In the genomic region with DNA sequence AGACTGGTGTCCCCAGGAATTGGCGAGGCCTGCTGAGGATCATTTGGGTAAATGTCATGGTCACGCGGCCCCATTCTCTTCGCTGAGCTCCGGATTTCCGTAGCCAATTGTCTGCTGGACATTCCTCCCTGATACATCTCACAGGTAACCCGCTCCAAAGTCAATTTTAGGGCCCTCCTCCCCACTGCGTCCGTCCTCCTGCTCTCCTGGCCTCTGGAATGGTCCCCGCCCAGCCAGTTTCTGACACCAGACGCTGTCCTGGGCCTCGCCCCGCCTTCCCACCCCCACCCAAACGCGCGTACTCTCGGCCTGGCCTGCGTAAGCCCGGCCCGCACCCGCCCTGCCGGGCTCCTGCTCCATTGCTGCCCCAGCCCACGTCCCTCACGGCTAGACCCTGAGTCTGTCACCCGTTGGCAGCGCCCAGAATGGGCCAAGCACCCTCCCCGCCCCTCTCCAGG, we compare ENCODE assay signal across 13 cellular contexts.
DNase-seq lines count a peak whose midpoint lies in the region; TF ChIP-seq lines count a peak whose summit lies in the region.
"Had no signal": no experiment of that assay in that cellular context is flagged by ENCODE, and none has a peak within 500 bp of the region (broad histone marks: within the 10 kb centered on the region; RNA-seq: fewer than 3 reads in every experiment).

No MANE protein-coding gene starts in this region.

- DNase-seq in activated CD4-positive, alpha-beta T cell treated with anti-CD3 and anti-CD28 coated beads, Interleukin-2, amount 10 ng/mL, durations not matched to agents 24 days and 14 days, result no peak
- no peak for DNase-seq in activated CD4-positive, alpha-beta T cell treated with anti-CD3 and anti-CD28 coated beads for 1 hour
- DNase-seq in mesendoderm (peak; percentile 75), testis (no peak), type B pancreatic cell (ENCODE audit: extremely low spot score, unreplicated experiment) (no peak), D341Med (ENCODE audit: low spot score) (no peak), brain microvascular endothelial cell (no peak)
- DNase-seq: activated effector memory CD4-positive, alpha-beta T cell treated with anti-CD3 and anti-CD28 coated beads, Interleukin-2, amount 50 U/mL, for 16 hours; DMS 273 treated with DMSO at 0.1 percent for 48 hours; NK-92 treated with Interleukin-12 subunit alpha and Interleukin-12 subunit beta, amount 100 ng/mL, for 24 hours had no signal

- H3K36me3 ChIP-seq in mesendoderm (ENCODE audit: control insufficient read depth, insufficient read depth, low read length) (no peaks in the 10 kb centered on the region), testis (ENCODE audit: low read depth, missing control alignments) (no peaks in the 10 kb centered on the region), brain microvascular endothelial cell (replicated peaks) (no peaks in the 10 kb centered on the region)

- peaks cover 40% of the 10 kb centered on the region for H3K36me3 Mint-ChIP-seq in activated CD4-positive, alpha-beta T cell treated with anti-CD3 and anti-CD28 coated beads, Interleukin-2, amount 10 ng/mL, durations not matched to agents 24 days and 14 days (ENCODE audit: low read depth)
- H3K36me3 Mint-ChIP-seq in dendritic cell treated with granulocyte-macrophage colony-stimulating factor and Interleukin-4, amounts not matched to agents 40 ng/mL and 50 ng/mL, for 4 days (ENCODE audit: low read depth), result peaks cover 9% of the 10 kb centered on the region
- no peaks in the 10 kb centered on the region for H3K36me3 Mint-ChIP-seq in type B pancreatic cell

- no peak overlapping the region for H2BK15ac ChIP-seq in mesendoderm (replicated peaks; ENCODE audit: low read depth)

- no peak overlapping the region for H3K23ac ChIP-seq in mesendoderm (ENCODE audit: low read length)

- H3K4ac ChIP-seq in mesendoderm (ENCODE audit: low read depth, low read length), result no peak overlapping the region

- no peak overlapping the region for H2BK120ac ChIP-seq in mesendoderm (ENCODE audit: low read depth, low read length)

- H4K5ac ChIP-seq in mesendoderm (ENCODE audit: low read length), result no peak overlapping the region

- no peak overlapping the region for H4K8ac ChIP-seq in mesendoderm (ENCODE audit: low read depth, low read length)

- H3K27ac ChIP-seq in mesendoderm (ENCODE audit: low read depth, low read length) (no peak overlapping the region), testis (peak overlapping the region in 1 of 2 donors; percentile 50), brain microvascular endothelial cell (no peak overlapping the region)
- H3K27ac ChIP-seq: HL-60 had no signal

- no peaks in the 10 kb centered on the region for H3K27me3 Mint-ChIP-seq in activated CD4-positive, alpha-beta T cell treated with anti-CD3 and anti-CD28 coated beads, Interleukin-2, amount 10 ng/mL, durations not matched to agents 24 days and 14 days
- no peaks in the 10 kb centered on the region for H3K27me3 Mint-ChIP-seq in dendritic cell treated with granulocyte-macrophage colony-stimulating factor and Interleukin-4, amounts not matched to agents 40 ng/mL and 50 ng/mL, for 4 days
- H3K27me3 Mint-ChIP-seq in type B pancreatic cell, result no peaks in the 10 kb centered on the region
- H3K27me3 Mint-ChIP-seq: naive thymus-derived CD4-positive, alpha-beta T cell had no signal

- peaks cover 72% of the 10 kb centered on the region for H3K4me1 Mint-ChIP-seq in activated CD4-positive, alpha-beta T cell treated with anti-CD3 and anti-CD28 coated beads, Interleukin-2, amount 10 ng/mL, durations not matched to agents 24 days and 14 days
- peaks cover 66% of the 10 kb centered on the region for H3K4me1 Mint-ChIP-seq in dendritic cell treated with granulocyte-macrophage colony-stimulating factor and Interleukin-4, amounts not matched to agents 40 ng/mL and 50 ng/mL, for 4 days (ENCODE audit: low read depth)
- H3K4me1 Mint-ChIP-seq in type B pancreatic cell (ENCODE audit: unreplicated experiment), result peaks cover 18% of the 10 kb centered on the region

- no peak overlapping the region for H3K4me2 ChIP-seq in mesendoderm (ENCODE audit: low read length)

- H3K4me1 ChIP-seq in mesendoderm (ENCODE audit: control insufficient read depth, low read depth, low read length) (peaks cover 2% of the 10 kb centered on the region), testis (no peaks in the 10 kb centered on the region)

- H3K56ac ChIP-seq in mesendoderm (ENCODE audit: low read length), result peak overlapping the region; percentile 86

- intact Hi-C loops in activated CD4-positive, alpha-beta T cell treated with anti-CD3 and anti-CD28 coated beads, Interleukin-2, amount 10 ng/mL, durations not matched to agents 24 days and 14 days (cut with micrococcal nuclease), result loop anchor here (5.0 kb wide), 1 partner anchor 93 kb away; no protein-coding TSS in a partner anchor
- intact Hi-C loops in dendritic cell treated with granulocyte-macrophage colony-stimulating factor and Interleukin-4, amounts not matched to agents 40 ng/mL and 50 ng/mL, for 4 days (cut with micrococcal nuclease), result loop anchor here (5.0 kb wide), 1 partner anchor 188 kb away; no protein-coding TSS in a partner anchor
- intact Hi-C loops in testis (cut with DNase I; ENCODE audit: low total_unique reads), result no loop called here

- H2AK5ac ChIP-seq in mesendoderm (ENCODE audit: low read length), result no peak overlapping the region

- H3K79me2 ChIP-seq in mesendoderm (ENCODE audit: control insufficient read depth, insufficient read depth, low read length), result no peaks in the 10 kb centered on the region

- H3K9ac ChIP-seq in mesendoderm (ENCODE audit: low read length), result peak overlapping the region; percentile 53

- no peak overlapping the region for H2BK5ac ChIP-seq in mesendoderm (ENCODE audit: low read length)

- H3K9me3 ChIP-seq in testis, result no peaks in the 10 kb centered on the region

- peak overlapping the region; percentile 86 for H3K27ac Mint-ChIP-seq in activated CD4-positive, alpha-beta T cell treated with anti-CD3 and anti-CD28 coated beads, Interleukin-2, amount 10 ng/mL, durations not matched to agents 24 days and 14 days
- peak overlapping the region; percentile 99 for H3K27ac Mint-ChIP-seq in dendritic cell treated with granulocyte-macrophage colony-stimulating factor and Interleukin-4, amounts not matched to agents 40 ng/mL and 50 ng/mL, for 4 days
- H3K27ac Mint-ChIP-seq in type B pancreatic cell, result no peak overlapping the region

- in situ Hi-C loops in brain microvascular endothelial cell (cut with HindIII; ENCODE audit: low pct_ligation_motif_present, low sequenced_read_pairs), result no loop called here

- H3K79me1 ChIP-seq in mesendoderm (ENCODE audit: low read length), result no peaks in the 10 kb centered on the region

- H3K27me3 ChIP-seq in mesendoderm (ENCODE audit: insufficient read depth, low read length, poor library complexity), result no peaks in the 10 kb centered on the region
- H3K27me3 ChIP-seq in testis, result no peaks in the 10 kb centered on the region
- H3K27me3 ChIP-seq in brain microvascular endothelial cell (replicated peaks), result no peaks in the 10 kb centered on the region

- no peak for TF ChIP-seq POLR2A in testis (IDR thresholded peaks at IDR 0.05)

- H3K4me3 ChIP-seq in mesendoderm (ENCODE audit: low read length) (no peak overlapping the region), testis (peak overlapping the region; percentile 16 to 52), brain microvascular endothelial cell (ENCODE audit: low read depth, low read length) (no peak overlapping the region)

- no CpG with 5 or more reads among the region's 27 CpGs for WGBS in mesendoderm (ENCODE audit: extremely low coverage, insufficient coverage, low lambda C conversion rate)
- WGBS in testis, 2 donors, result 31 to 52% methylated on average over 9 to 27 of the region's 27 CpGs

- H3K4me3 Mint-ChIP-seq in activated CD4-positive, alpha-beta T cell treated with anti-CD3 and anti-CD28 coated beads, Interleukin-2, amount 10 ng/mL, durations not matched to agents 24 days and 14 days, result peak overlapping the region; percentile 49
- H3K4me3 Mint-ChIP-seq in dendritic cell treated with granulocyte-macrophage colony-stimulating factor and Interleukin-4, amounts not matched to agents 40 ng/mL and 50 ng/mL, for 4 days, result no peak overlapping the region
- H3K4me3 Mint-ChIP-seq in type B pancreatic cell, result no peak overlapping the region

- peaks cover 5% of the 10 kb centered on the region for H3K9me3 Mint-ChIP-seq in activated CD4-positive, alpha-beta T cell treated with anti-CD3 and anti-CD28 coated beads, Interleukin-2, amount 10 ng/mL, durations not matched to agents 24 days and 14 days
- no peaks in the 10 kb centered on the region for H3K9me3 Mint-ChIP-seq in dendritic cell treated with granulocyte-macrophage colony-stimulating factor and Interleukin-4, amounts not matched to agents 40 ng/mL and 50 ng/mL, for 4 days
- no peaks in the 10 kb centered on the region for H3K9me3 Mint-ChIP-seq in type B pancreatic cell
- H3K9me3 Mint-ChIP-seq: naive thymus-derived CD4-positive, alpha-beta T cell had no signal

- H3K18ac ChIP-seq in mesendoderm (ENCODE audit: low read length), result peak overlapping the region; percentile 15

- TF ChIP-seq CTCF in testis (IDR thresholded peaks at IDR 0.05) (no peak), type B pancreatic cell (conservative IDR thresholded peaks at IDR 0.05) (no peak), brain microvascular endothelial cell (IDR thresholded peaks at IDR 0.05; ENCODE audit: low read depth, low read length, missing control alignments) (no peak)

Comparison
In these comparisons a context has a peak if more than half of its experiments do, and no peak if none do; other contexts are left out.
1. H3K4me3 ChIP-seq: peak in testis (2 of 2); none in mesendoderm (single experiment) and brain microvascular endothelial cell (single experiment).